Comparison of ENCODE assay signal across 18 cellular contexts in the genomic region with DNA sequence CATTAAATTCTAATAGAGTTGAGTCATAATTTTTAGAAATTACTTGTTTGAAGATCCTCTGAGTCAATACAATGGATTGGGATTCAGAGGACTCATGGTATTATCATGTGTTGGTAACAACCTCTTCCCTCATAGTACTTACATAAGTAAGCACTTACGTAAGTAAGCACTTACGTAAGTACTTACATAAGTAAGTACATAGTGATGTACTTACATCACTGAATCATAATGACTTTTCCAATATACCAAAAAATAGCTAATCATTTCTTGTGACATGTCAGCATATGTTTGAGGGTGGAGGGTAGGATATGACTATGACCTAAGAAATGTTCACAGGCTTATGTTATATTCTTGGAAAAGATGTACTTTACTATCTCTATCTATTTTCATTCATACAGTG.
A peak's percentile ranks its signal among the peaks of the same experiment; 100 is the strongest.
DNase-seq lines count a peak whose midpoint lies in the region; ATAC-seq and TF ChIP-seq lines count a peak whose summit lies in the region.
"Had no signal": no experiment of that assay in that cellular context is flagged by ENCODE, and none has a peak within 500 bp of the region (broad histone marks: within the 10 kb centered on the region; RNA-seq: fewer than 3 reads in every experiment).

No MANE protein-coding gene starts in this region.

- TF ChIP-seq CTCF in MCF 10A (IDR thresholded peaks at IDR 0.05; ENCODE audit: unreplicated experiment) (no peak), breast epithelium (IDR thresholded peaks at IDR 0.05) (no peak), fibroblast of the aortic adventitia (IDR thresholded peaks at IDR 0.05; ENCODE audit: insufficient read depth, low read length) (no peak)

- no peaks in the 10 kb centered on the region for H3K9me3 ChIP-seq in breast epithelium
- H3K9me3 ChIP-seq: upper lobe of right lung had no signal

- peak; percentile 81 for DNase-seq in MCF 10A (ENCODE audit: unreplicated experiment)
- DNase-seq in breast epithelium (ENCODE audit: low spot score in 2 of 2): no peak
- peak; percentile 95 for DNase-seq in amniotic epithelial cell (ENCODE audit: low read depth)
- DNase-seq in fibroblast of the aortic adventitia (ENCODE audit: low read depth): peak; percentile 84
- no peak for DNase-seq in Right ventricle myocardium inferior (ENCODE audit: missing footprints)
- DNase-seq in NCI-H524 (lab: John Stamatoyannopoulos, UW): no peak
- no peak for DNase-seq in stimulated activated CD8-positive, alpha-beta memory T cell treated with anti-CD3 and anti-CD28 coated beads, Interleukin-4, amount 100 ng/mL, for 48 hours
- no peak for DNase-seq in activated CD8-positive, alpha-beta memory T cell treated with anti-CD3 and anti-CD28 coated beads, Interleukin-2, amount 10 ng/mL, durations not matched to agents 7 days and 5 days
- DNase-seq: ACHN; activated CD4-positive, alpha-beta T cell treated with anti-CD3 and anti-CD28 coated beads for 4 hours; left cardiac atrium; NCI-H187; T-helper 9 cell; upper lobe of right lung had no signal

- intact Hi-C loops in MCF 10A (cut with micrococcal nuclease) (loop anchor here (5.0 kb wide), 1 partner anchor 83 kb away; no protein-coding TSS in a partner anchor), breast epithelium (cut with DNase I; ENCODE audit: low total_unique reads) (no loop called here), Right ventricle myocardium inferior (cut with DNase I) (no loop called here)

- no peaks in the 10 kb centered on the region for H3K4me1 ChIP-seq in breast epithelium
- H3K4me1 ChIP-seq: upper lobe of right lung had no signal

- no peak overlapping the region for H3K27ac ChIP-seq in breast epithelium
- H3K27ac ChIP-seq: hepatocyte, upper lobe of right lung had no signal

- H3K4me1 Mint-ChIP-seq in MCF 10A (ENCODE audit: insufficient read depth, unreplicated experiment): peaks cover 19% of the 10 kb centered on the region
- H3K4me1 Mint-ChIP-seq in activated CD8-positive, alpha-beta memory T cell treated with anti-CD3 and anti-CD28 coated beads, Interleukin-2, amount 10 ng/mL, durations not matched to agents 7 days and 5 days: no peaks in the 10 kb centered on the region
- H3K4me1 Mint-ChIP-seq: activated naive CD4-positive, alpha-beta T cell treated with anti-CD3 and anti-CD28 coated beads, Interleukin-2, amount 50 U/mL, for 24 hours; central memory CD8-positive, alpha-beta T cell; stimulated activated memory B cell treated with anti-CD40 and anti-IgM and Interleukin-4, amounts not matched to agents 10 μg/mL and 1 μg/mL and 100 μg/mL, for 72 hours had no signal

- H3K27me3 ChIP-seq in breast epithelium: no peaks in the 10 kb centered on the region
- H3K27me3 ChIP-seq: hepatocyte, upper lobe of right lung had no signal

- POLR2A ChIA-PET in MCF 10A (lab: Yijun Ruan, JAX): interaction anchor here (0.6 to 2.1 kb wide), 8 partner anchors 11 to 150 kb away, joined by 3 to 12 read pairs (median 6); no protein-coding TSS in a partner anchor

- H3K27ac Mint-ChIP-seq in MCF 10A (ENCODE audit: low read depth, unreplicated experiment): peak overlapping the region; percentile 0
- no peak overlapping the region for H3K27ac Mint-ChIP-seq in activated CD8-positive, alpha-beta memory T cell treated with anti-CD3 and anti-CD28 coated beads, Interleukin-2, amount 10 ng/mL, durations not matched to agents 7 days and 5 days
- H3K27ac Mint-ChIP-seq: activated naive CD4-positive, alpha-beta T cell treated with anti-CD3 and anti-CD28 coated beads, Interleukin-2, amount 50 U/mL, for 24 hours; stimulated activated memory B cell treated with anti-CD40 and anti-IgM and Interleukin-4, amounts not matched to agents 10 μg/mL and 1 μg/mL and 100 μg/mL, for 72 hours had no signal

- no peak for ATAC-seq in Right ventricle myocardium inferior
- no peak for ATAC-seq in activated CD8-positive, alpha-beta memory T cell treated with anti-CD3 and anti-CD28 coated beads, Interleukin-2, amount 10 ng/mL, durations not matched to agents 7 days and 5 days
- ATAC-seq: left cardiac atrium; stimulated activated memory B cell treated with anti-CD40 and anti-IgM and Interleukin-4, amounts not matched to agents 10 μg/mL and 1 μg/mL and 100 μg/mL, for 72 hours; upper lobe of right lung had no signal

- no peak overlapping the region for H3K4me3 Mint-ChIP-seq in MCF 10A (ENCODE audit: unreplicated experiment)
- no peak overlapping the region for H3K4me3 Mint-ChIP-seq in activated CD8-positive, alpha-beta memory T cell treated with anti-CD3 and anti-CD28 coated beads, Interleukin-2, amount 10 ng/mL, durations not matched to agents 7 days and 5 days
- H3K4me3 Mint-ChIP-seq: activated naive CD4-positive, alpha-beta T cell treated with anti-CD3 and anti-CD28 coated beads, Interleukin-2, amount 50 U/mL, for 24 hours; central memory CD8-positive, alpha-beta T cell; stimulated activated memory B cell treated with anti-CD40 and anti-IgM and Interleukin-4, amounts not matched to agents 10 μg/mL and 1 μg/mL and 100 μg/mL, for 72 hours had no signal

- peaks cover 2% of the 10 kb centered on the region for H3K9me3 Mint-ChIP-seq in MCF 10A (ENCODE audit: unreplicated experiment)
- peaks cover 10% of the 10 kb centered on the region for H3K9me3 Mint-ChIP-seq in activated CD8-positive, alpha-beta memory T cell treated with anti-CD3 and anti-CD28 coated beads, Interleukin-2, amount 10 ng/mL, durations not matched to agents 7 days and 5 days (ENCODE audit: low read depth)

- no peak for TF ChIP-seq POLR2A in breast epithelium (IDR thresholded peaks at IDR 0.05)

- H3K27me3 Mint-ChIP-seq in MCF 10A (ENCODE audit: insufficient read depth, unreplicated experiment): no peaks in the 10 kb centered on the region
- no peaks in the 10 kb centered on the region for H3K27me3 Mint-ChIP-seq in activated CD8-positive, alpha-beta memory T cell treated with anti-CD3 and anti-CD28 coated beads, Interleukin-2, amount 10 ng/mL, durations not matched to agents 7 days and 5 days
- H3K27me3 Mint-ChIP-seq: activated naive CD4-positive, alpha-beta T cell treated with anti-CD3 and anti-CD28 coated beads, Interleukin-2, amount 50 U/mL, for 24 hours; central memory CD8-positive, alpha-beta T cell; stimulated activated memory B cell treated with anti-CD40 and anti-IgM and Interleukin-4, amounts not matched to agents 10 μg/mL and 1 μg/mL and 100 μg/mL, for 72 hours had no signal

- no peaks in the 10 kb centered on the region for H3K36me3 ChIP-seq in breast epithelium
- H3K36me3 ChIP-seq: upper lobe of right lung had no signal

- CTCF ChIA-PET in MCF 10A (lab: Yijun Ruan, JAX): interaction anchor here (0.5 to 1.3 kb wide), 3 partner anchors 12 to 280 kb away, joined by 3 to 5 read pairs (median 3); no protein-coding TSS in a partner anchor
- CTCF ChIA-PET in activated CD8-positive, alpha-beta memory T cell treated with anti-CD3 and anti-CD28 coated beads, Interleukin-2, amount 10 ng/mL, durations not matched to agents 7 days and 5 days (lab: Charles Lee): no interaction called here

- H3K4me3 ChIP-seq in breast epithelium (no peak overlapping the region), fibroblast of the aortic adventitia (ENCODE audit: low read depth, low read length) (no peak overlapping the region)
- H3K4me3 ChIP-seq: hepatocyte, upper lobe of right lung had no signal

- H3K36me3 Mint-ChIP-seq in MCF 10A (ENCODE audit: insufficient read depth, unreplicated experiment): no peaks in the 10 kb centered on the region
- no peaks in the 10 kb centered on the region for H3K36me3 Mint-ChIP-seq in activated CD8-positive, alpha-beta memory T cell treated with anti-CD3 and anti-CD28 coated beads, Interleukin-2, amount 10 ng/mL, durations not matched to agents 7 days and 5 days
- H3K36me3 Mint-ChIP-seq: activated naive CD4-positive, alpha-beta T cell treated with anti-CD3 and anti-CD28 coated beads, Interleukin-2, amount 50 U/mL, for 24 hours; stimulated activated memory B cell treated with anti-CD40 and anti-IgM and Interleukin-4, amounts not matched to agents 10 μg/mL and 1 μg/mL and 100 μg/mL, for 72 hours had no signal

- BruUV-seq in MCF 10A (replicated peaks; lab: Mats Ljungman, UMichigan): no TSS peak

Comparison
In these comparisons a context has a peak if more than half of its experiments do, and no peak if none do; other contexts are left out.
1. DNase-seq: peak in MCF 10A (single experiment), amniotic epithelial cell (single experiment) and fibroblast of the aortic adventitia (single experiment); none in breast epithelium (0 of 2), Right ventricle myocardium inferior (single experiment), NCI-H524 (0 of 2), stimulated activated CD8-positive, alpha-beta memory T cell treated with anti-CD3 and anti-CD28 coated beads, Interleukin-4, amount 100 ng/mL, for 48 hours (single experiment) and activated CD8-positive, alpha-beta memory T cell treated with anti-CD3 and anti-CD28 coated beads, Interleukin-2, amount 10 ng/mL, durations not matched to agents 7 days and 5 days (single experiment).